ENCODE assay signal across 1 cellular context in the genomic region with DNA sequence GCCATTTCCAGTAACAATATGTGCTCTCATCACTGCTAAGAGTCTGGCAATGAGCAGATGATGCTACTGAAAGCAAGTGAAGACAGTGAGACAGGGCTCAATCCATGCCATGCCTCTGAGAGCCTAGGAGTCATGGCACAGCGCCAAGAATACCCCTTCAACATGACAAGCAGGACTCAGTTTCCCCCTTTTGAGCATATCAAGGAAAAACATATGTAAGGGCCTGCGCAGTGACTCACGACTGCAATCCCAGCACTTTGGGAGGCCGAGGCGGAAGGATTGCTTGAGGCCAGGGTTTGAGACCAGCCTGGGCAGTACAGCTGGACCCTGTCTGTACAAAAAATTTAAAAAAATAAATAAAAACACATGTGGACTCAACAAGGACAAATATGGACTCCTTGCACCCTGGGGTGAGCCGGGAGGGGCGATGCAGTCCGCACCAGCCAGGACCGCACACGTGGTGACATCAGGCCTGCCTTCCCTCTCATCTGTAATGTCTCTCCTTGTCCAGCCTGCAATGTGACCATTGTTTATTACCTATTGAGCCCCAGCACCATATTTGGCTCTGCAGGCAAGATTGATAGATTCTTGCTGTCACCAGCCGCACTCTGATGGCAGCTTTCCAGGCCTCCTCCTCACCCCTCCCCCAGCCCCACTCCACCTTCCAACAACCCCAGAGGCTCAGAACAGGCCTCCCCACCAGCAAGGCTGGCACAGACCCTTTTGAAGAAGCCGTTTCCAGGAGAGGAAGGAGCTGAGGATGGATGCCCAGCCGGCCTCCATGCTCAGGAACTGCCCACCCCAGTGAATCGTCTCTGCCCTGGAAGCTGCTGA.
TF ChIP-seq lines count a peak whose summit lies in the region.

No MANE protein-coding gene starts in this region.

TF ChIP-seq in K562, 482 proteins besides CTCF, POLR2A, EP300 and RAD21 (continued from another document and continues in another):
- TF ChIP-seq, protein P1, sequence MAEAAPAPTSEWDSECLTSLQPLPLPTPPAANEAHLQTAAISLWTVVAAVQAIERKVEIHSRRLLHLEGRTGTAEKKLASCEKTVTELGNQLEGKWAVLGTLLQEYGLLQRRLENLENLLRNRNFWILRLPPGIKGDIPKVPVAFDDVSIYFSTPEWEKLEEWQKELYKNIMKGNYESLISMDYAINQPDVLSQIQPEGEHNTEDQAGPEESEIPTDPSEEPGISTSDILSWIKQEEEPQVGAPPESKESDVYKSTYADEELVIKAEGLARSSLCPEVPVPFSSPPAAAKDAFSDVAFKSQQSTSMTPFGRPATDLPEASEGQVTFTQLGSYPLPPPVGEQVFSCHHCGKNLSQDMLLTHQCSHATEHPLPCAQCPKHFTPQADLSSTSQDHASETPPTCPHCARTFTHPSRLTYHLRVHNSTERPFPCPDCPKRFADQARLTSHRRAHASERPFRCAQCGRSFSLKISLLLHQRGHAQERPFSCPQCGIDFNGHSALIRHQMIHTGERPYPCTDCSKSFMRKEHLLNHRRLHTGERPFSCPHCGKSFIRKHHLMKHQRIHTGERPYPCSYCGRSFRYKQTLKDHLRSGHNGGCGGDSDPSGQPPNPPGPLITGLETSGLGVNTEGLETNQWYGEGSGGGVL (CRISPR knock-in tag; IDR thresholded peaks at IDR 0.05), result no peak
- TF ChIP-seq, protein P2, sequence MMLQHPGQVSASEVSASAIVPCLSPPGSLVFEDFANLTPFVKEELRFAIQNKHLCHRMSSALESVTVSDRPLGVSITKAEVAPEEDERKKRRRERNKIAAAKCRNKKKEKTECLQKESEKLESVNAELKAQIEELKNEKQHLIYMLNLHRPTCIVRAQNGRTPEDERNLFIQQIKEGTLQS (IDR thresholded peaks at IDR 0.05), result peak; percentile 72
- TF ChIP-seq, protein P2 (CRISPR knock-in tag; conservative IDR thresholded peaks at IDR 0.05), result no peak
- TF ChIP-seq RCOR1 (IDR thresholded peaks at IDR 0.05; ENCODE audit: borderline replicate concordance in 1 of 2, low read depth in 2 of 2, low read length in 2 of 2) (no peak; a peak in 1 of 4 replicates), MXD1 (CRISPR knock-in tag; IDR thresholded peaks at IDR 0.05; ENCODE audit: borderline replicate concordance, poor library complexity, severe bottlenecking) (no peak), PHF8 (IDR thresholded peaks at IDR 0.05; ENCODE audit: borderline replicate concordance, low read length) (no peak; the same call in 1 of the 2 replicates), POU5F1 (IDR thresholded peaks at IDR 0.05; ENCODE audit: borderline replicate concordance, low read depth, low read length, partially characterized antibody) (no peak), ESRRB (CRISPR knock-in tag; IDR thresholded peaks at IDR 0.05; ENCODE audit: borderline replicate concordance) (no peak), RBM17 (IDR thresholded peaks at IDR 0.05; ENCODE audit: borderline replicate concordance, low read depth, low read length) (no peak), RBM34 (IDR thresholded peaks at IDR 0.05; ENCODE audit: borderline replicate concordance, insufficient read depth, low read length) (no peak), CREB1 (IDR thresholded peaks at IDR 0.05) (no peak), CREB1 (CRISPR knock-in tag; IDR thresholded peaks at IDR 0.05) (no peak), ZNF764 (CRISPR knock-in tag; IDR thresholded peaks at IDR 0.05; ENCODE audit: low read depth) (no peak), RBFOX2 (IDR thresholded peaks at IDR 0.05; ENCODE audit: low read depth, low read length) (0 out of 2 replicates have a peak, but pooled peaks have one; percentile 27), SAFB2 (IDR thresholded peaks at IDR 0.05; ENCODE audit: borderline replicate concordance, low read depth, low read length, severe bottlenecking) (no peak), ZNF41 (CRISPR knock-in tag; conservative IDR thresholded peaks at IDR 0.05) (no peak), ERF (CRISPR knock-in tag; IDR thresholded peaks at IDR 0.05) (no peak), HNRNPL (IDR thresholded peaks at IDR 0.05; ENCODE audit: low read depth, low read length) (no peak), ZNF449 (CRISPR knock-in tag; IDR thresholded peaks at IDR 0.05) (no peak), ZNF282 (CRISPR knock-in tag; IDR thresholded peaks at IDR 0.05) (no peak), ETS2 (tag; IDR thresholded peaks at IDR 0.05; ENCODE audit: borderline replicate concordance, poor library complexity, severe bottlenecking) (no peak), RB1 (IDR thresholded peaks at IDR 0.05; ENCODE audit: low read depth) (peak; percentile 60; the same call in 1 of the 2 replicates), ZNF77 (CRISPR knock-in tag; IDR thresholded peaks at IDR 0.05) (no peak), U2AF1 (optimal IDR thresholded peaks at IDR 0.05; ENCODE audit: low read depth, low read length) (no peak), SRF (CRISPR knock-in tag; IDR thresholded peaks at IDR 0.05) (peak; percentile 98 to 100), ID3 (CRISPR knock-in tag; IDR thresholded peaks at IDR 0.05) (no peak), ID3 (tag; IDR thresholded peaks at IDR 0.05) (no peak), ZNF174 (CRISPR knock-in tag; IDR thresholded peaks at IDR 0.05) (no peak), ZNF436 (CRISPR knock-in tag; IDR thresholded peaks at IDR 0.05) (no peak), ZC3H11A (IDR thresholded peaks at IDR 0.05; ENCODE audit: low read depth, low read length) (no peak)
- TF ChIP-seq, protein P3, sequence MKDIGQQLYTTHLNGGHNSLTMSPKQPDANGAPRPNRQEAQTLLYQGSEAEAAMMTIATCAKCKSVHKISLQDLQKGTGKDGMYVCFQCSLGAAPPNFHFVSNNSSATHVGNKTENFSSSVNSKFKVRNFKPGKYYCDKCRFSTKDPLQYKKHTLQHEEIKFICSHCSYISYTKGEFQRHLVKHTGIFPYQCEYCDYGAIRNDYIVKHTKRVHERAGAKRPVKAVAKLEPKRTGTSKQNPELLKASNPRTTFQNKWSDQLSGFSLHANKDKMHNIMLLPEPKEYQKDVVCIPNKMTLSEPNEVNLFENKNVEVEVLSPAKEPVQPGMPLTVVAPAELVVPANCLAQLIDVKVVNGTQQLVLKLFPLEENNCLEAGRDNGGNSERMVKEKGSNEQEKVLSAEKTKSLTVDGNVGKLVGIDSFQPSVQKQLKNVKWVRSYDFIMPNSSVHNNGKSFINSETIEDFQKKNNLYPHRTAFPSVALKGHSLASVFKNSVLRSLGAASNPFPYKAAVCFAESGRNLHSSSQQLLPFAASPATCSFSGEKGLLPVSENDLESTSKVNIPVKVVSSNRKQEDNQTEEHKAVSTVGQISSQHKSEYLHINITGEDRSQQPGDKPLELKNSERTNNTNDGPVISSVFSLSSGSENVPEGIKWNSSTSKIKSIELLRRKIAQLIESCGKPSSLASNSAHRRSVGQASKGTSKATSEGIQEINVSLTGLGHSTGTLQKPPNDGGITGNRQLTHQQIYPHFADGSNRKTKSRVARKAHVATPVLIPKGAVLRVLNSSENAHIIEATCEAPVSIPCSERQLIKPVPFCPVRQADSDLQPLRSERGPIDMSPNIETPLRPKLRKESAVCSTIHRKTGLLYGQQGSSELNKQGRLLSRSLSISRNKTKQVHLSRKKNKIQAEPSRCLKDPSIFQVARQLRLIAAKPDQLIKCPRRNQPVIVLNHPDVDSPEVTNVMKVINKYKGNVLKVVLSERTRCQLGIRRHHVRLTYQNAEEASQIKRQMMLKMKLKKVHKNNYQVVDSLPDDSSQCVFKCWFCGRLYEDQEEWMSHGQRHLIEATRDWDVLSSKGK (CRISPR knock-in tag; IDR thresholded peaks at IDR 0.05), result no peak
- TF ChIP-seq, protein P4, sequence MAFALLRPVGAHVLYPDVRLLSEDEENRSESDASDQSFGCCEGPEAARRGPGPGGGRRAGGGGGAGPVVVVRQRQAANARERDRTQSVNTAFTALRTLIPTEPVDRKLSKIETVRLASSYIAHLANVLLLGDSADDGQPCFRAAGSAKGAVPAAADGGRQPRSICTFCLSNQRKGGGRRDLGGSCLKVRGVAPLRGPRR (CRISPR knock-in tag; IDR thresholded peaks at IDR 0.05), result no peak
- TF ChIP-seq, protein P5, sequence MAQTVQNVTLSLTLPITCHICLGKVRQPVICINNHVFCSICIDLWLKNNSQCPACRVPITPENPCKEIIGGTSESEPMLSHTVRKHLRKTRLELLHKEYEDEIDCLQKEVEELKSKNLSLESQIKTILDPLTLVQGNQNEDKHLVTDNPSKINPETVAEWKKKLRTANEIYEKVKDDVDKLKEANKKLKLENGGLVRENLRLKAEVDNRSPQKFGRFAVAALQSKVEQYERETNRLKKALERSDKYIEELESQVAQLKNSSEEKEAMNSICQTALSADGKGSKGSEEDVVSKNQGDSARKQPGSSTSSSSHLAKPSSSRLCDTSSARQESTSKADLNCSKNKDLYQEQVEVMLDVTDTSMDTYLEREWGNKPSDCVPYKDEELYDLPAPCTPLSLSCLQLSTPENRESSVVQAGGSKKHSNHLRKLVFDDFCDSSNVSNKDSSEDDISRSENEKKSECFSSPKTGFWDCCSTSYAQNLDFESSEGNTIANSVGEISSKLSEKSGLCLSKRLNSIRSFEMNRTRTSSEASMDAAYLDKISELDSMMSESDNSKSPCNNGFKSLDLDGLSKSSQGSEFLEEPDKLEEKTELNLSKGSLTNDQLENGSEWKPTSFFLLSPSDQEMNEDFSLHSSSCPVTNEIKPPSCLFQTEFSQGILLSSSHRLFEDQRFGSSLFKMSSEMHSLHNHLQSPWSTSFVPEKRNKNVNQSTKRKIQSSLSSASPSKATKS (CRISPR knock-in tag; IDR thresholded peaks at IDR 0.05), result no peak
- TF ChIP-seq, protein P6, sequence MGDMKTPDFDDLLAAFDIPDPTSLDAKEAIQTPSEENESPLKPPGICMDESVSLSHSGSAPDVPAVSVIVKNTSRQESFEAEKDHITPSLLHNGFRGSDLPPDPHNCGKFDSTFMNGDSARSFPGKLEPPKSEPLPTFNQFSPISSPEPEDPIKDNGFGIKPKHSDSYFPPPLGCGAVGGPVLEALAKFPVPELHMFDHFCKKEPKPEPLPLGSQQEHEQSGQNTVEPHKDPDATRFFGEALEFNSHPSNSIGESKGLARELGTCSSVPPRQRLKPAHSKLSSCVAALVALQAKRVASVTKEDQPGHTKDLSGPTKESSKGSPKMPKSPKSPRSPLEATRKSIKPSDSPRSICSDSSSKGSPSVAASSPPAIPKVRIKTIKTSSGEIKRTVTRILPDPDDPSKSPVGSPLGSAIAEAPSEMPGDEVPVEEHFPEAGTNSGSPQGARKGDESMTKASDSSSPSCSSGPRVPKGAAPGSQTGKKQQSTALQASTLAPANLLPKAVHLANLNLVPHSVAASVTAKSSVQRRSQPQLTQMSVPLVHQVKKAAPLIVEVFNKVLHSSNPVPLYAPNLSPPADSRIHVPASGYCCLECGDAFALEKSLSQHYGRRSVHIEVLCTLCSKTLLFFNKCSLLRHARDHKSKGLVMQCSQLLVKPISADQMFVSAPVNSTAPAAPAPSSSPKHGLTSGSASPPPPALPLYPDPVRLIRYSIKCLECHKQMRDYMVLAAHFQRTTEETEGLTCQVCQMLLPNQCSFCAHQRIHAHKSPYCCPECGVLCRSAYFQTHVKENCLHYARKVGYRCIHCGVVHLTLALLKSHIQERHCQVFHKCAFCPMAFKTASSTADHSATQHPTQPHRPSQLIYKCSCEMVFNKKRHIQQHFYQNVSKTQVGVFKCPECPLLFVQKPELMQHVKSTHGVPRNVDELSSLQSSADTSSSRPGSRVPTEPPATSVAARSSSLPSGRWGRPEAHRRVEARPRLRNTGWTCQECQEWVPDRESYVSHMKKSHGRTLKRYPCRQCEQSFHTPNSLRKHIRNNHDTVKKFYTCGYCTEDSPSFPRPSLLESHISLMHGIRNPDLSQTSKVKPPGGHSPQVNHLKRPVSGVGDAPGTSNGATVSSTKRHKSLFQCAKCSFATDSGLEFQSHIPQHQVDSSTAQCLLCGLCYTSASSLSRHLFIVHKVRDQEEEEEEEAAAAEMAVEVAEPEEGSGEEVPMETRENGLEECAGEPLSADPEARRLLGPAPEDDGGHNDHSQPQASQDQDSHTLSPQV (IDR thresholded peaks at IDR 0.05), result peak; percentile 83
- TF ChIP-seq, protein P7, sequence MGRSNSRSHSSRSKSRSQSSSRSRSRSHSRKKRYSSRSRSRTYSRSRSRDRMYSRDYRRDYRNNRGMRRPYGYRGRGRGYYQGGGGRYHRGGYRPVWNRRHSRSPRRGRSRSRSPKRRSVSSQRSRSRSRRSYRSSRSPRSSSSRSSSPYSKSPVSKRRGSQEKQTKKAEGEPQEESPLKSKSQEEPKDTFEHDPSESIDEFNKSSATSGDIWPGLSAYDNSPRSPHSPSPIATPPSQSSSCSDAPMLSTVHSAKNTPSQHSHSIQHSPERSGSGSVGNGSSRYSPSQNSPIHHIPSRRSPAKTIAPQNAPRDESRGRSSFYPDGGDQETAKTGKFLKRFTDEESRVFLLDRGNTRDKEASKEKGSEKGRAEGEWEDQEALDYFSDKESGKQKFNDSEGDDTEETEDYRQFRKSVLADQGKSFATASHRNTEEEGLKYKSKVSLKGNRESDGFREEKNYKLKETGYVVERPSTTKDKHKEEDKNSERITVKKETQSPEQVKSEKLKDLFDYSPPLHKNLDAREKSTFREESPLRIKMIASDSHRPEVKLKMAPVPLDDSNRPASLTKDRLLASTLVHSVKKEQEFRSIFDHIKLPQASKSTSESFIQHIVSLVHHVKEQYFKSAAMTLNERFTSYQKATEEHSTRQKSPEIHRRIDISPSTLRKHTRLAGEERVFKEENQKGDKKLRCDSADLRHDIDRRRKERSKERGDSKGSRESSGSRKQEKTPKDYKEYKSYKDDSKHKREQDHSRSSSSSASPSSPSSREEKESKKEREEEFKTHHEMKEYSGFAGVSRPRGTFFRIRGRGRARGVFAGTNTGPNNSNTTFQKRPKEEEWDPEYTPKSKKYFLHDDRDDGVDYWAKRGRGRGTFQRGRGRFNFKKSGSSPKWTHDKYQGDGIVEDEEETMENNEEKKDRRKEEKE (IDR thresholded peaks at IDR 0.05; ENCODE audit: borderline replicate concordance in 1 of 2, control insufficient read depth in 1 of 2, low read depth in 2 of 2, low read length in 1 of 2), result no peak
